29 cellular contexts compared by ENCODE assay signal in genomic region chr17:32899240-32900013, GRCh38. TPM values are rescaled to one million over a fixed set of nuclear protein-coding genes. Genes with fewer than 3 reads are reported as not detected.
"Had no signal": no experiment of that assay in that cellular context is flagged by ENCODE, and none has a peak within 500 bp of the region (broad histone marks: within the 10 kb centered on the region; RNA-seq: fewer than 3 reads in every experiment).

No MANE protein-coding gene starts in this region.

- H3K27me3 ChIP-seq: brain microvascular endothelial cell had no signal

- H3K36me3 ChIP-seq: brain microvascular endothelial cell had no signal

- ATAC-seq: activated T-cell treated with anti-CD3 and anti-CD28 coated beads, Interleukin-2, amount 50 U/mL, for 4 hours had no signal

- H3K27ac ChIP-seq: brain microvascular endothelial cell, VCaP had no signal

- DNase-seq: activated B cell treated with CpG ODN at 0.5 μM for 24 hours; activated CD4-positive, alpha-beta memory T cell treated with anti-CD3 and anti-CD28 coated beads for 36 hours; activated CD4-positive, alpha-beta T cell treated with anti-CD3 and anti-CD28 coated beads for 4 hours; activated CD4-positive, alpha-beta T cell treated with anti-CD3 and anti-CD28 coated beads, Interleukin-2, amount 50 U/mL, for 1 hour; activated CD4-positive, CD25-positive, alpha-beta regulatory T cell treated with anti-CD3 and anti-CD28 coated beads, Interleukin-2, amount 50 U/mL, for 72 hours; activated CD8-positive, alpha-beta memory T cell treated with anti-CD3 and anti-CD28 coated beads, Interleukin-2, amount 50 U/mL, for 4 hours; activated naive CD4-positive, alpha-beta T cell treated with anti-CD3 and anti-CD28 coated beads, Interleukin-2, amount 10 ng/mL, durations not matched to agents 7 days and 5 days; activated T-cell treated with anti-CD3 and anti-CD28 coated beads for 4 hours; activated T-cell treated with anti-CD3 and anti-CD28 coated beads, Interleukin-2, amount 50 U/mL, for 4 hours; amniotic stem cell; aorta; brain microvascular endothelial cell; Karpas-422; KBM-7; NCI-H1048; NCI-H1105 treated with DMSO at 0.1 percent for 48 hours; NCI-H1436 treated with DMSO at 0.1 percent for 48 hours; NCI-H1694 treated with DMSO at 0.1 percent for 48 hours; NCI-H2029; NCI-H510A; NCI-H526; NCI-H748 treated with DMSO at 0.1 percent for 48 hours; Right ventricle myocardium superior; SW 1271; T-helper 1 cell; T-helper 2 cell; T-helper 9 cell had no signal

RNA-seq across cellular contexts. Expression of gene TMEM98, which starts 28.5 kb away (rescaled TPM):
- total RNA-seq: activated B cell treated with CpG ODN at 0.5 μM for 24 hours, OCI-LY7 had no signal
